In genomic region chr2:69196327-69197117, GRCh38 we compare ENCODE assay signal across 12 cellular contexts.
DNase-seq lines count a peak whose midpoint lies in the region; ATAC-seq and TF ChIP-seq lines count a peak whose summit lies in the region.
"Had no signal": no experiment of that assay in that cellular context is flagged by ENCODE, and none has a peak within 500 bp of the region (broad histone marks: within the 10 kb centered on the region; RNA-seq: fewer than 3 reads in every experiment).

No MANE protein-coding gene starts in this region.

- H3K9me3 Mint-ChIP-seq in activated CD4-positive, alpha-beta memory T cell treated with anti-CD3 and anti-CD28 coated beads for 36 hours: no peaks in the 10 kb centered on the region

- intact Hi-C loops in activated CD4-positive, alpha-beta memory T cell treated with anti-CD3 and anti-CD28 coated beads for 36 hours (cut with micrococcal nuclease): no loop called here

- TF ChIP-seq RAD21 in Ishikawa (IDR thresholded peaks at IDR 0.05; ENCODE audit: low read depth): no peak

- H3K27me3 Mint-ChIP-seq in activated CD4-positive, alpha-beta memory T cell treated with anti-CD3 and anti-CD28 coated beads for 36 hours: peaks cover 5% of the 10 kb centered on the region

- CTCF ChIA-PET in activated CD4-positive, alpha-beta memory T cell treated with anti-CD3 and anti-CD28 coated beads for 36 hours (lab: Charles Lee): no interaction called here

- H3K36me3 Mint-ChIP-seq in activated CD4-positive, alpha-beta memory T cell treated with anti-CD3 and anti-CD28 coated beads for 36 hours: no peaks in the 10 kb centered on the region

- no peak overlapping the region for H3K4me3 ChIP-seq in AG09309 (ENCODE audit: control insufficient read depth, low read depth, low read length)
- H3K4me3 ChIP-seq: right atrium auricular region had no signal

- H3K4me3 Mint-ChIP-seq in activated CD4-positive, alpha-beta memory T cell treated with anti-CD3 and anti-CD28 coated beads for 36 hours: no peak overlapping the region

- no peak for ATAC-seq in GM18873 (IDR thresholded peaks at IDR 0.05; ENCODE audit: low FRiP score, unreplicated experiment)

- POLR2A ChIA-PET in activated CD4-positive, alpha-beta memory T cell treated with anti-CD3 and anti-CD28 coated beads for 36 hours (lab: Charles Lee): no interaction called here

- H3K4me1 Mint-ChIP-seq in activated CD4-positive, alpha-beta memory T cell treated with anti-CD3 and anti-CD28 coated beads for 36 hours (ENCODE audit: low read depth): no peaks in the 10 kb centered on the region

- peak; percentile 93 for DNase-seq in AG09309 (ENCODE audit: low read depth)
- DNase-seq in dermis blood vessel endothelial cell: peak; percentile 38
- DNase-seq in non-pigmented ciliary epithelial cell (ENCODE audit: low read depth): peak; percentile 87
- DNase-seq in activated CD8-positive, alpha-beta memory T cell treated with anti-CD3 and anti-CD28 coated beads for 24 hours: no peak
- no peak for DNase-seq in activated CD4-positive, alpha-beta memory T cell treated with anti-CD3 and anti-CD28 coated beads for 36 hours
- no peak for DNase-seq in DMS114 treated with DMSO at 0.1 percent for 48 hours (lab: John Stamatoyannopoulos, UW; ENCODE audit: unreplicated experiment)
- DNase-seq: DMS79 treated with DMSO at 0.1 percent for 48 hours; Kasumi-1; stimulated activated naive CD4-positive, alpha-beta T cell treated with Interleukin-2 at 50 U/mL for 16 hours had no signal

- TF ChIP-seq CTCF in AG09309 (IDR thresholded peaks at IDR 0.05; ENCODE audit: control insufficient read depth, insufficient read depth, low read depth, low read length, missing control alignments): no peak

- no peak for TF ChIP-seq EP300 in Ishikawa (IDR thresholded peaks at IDR 0.05; ENCODE audit: borderline replicate concordance)

- no peak overlapping the region for H3K27ac Mint-ChIP-seq in activated CD4-positive, alpha-beta memory T cell treated with anti-CD3 and anti-CD28 coated beads for 36 hours

TF ChIP-seq in Ishikawa, 13 proteins besides CTCF, POLR2A, EP300 and RAD21:
- TF ChIP-seq MAX (IDR thresholded peaks at IDR 0.05): no peak
- no peak for TF ChIP-seq TEAD4 (IDR thresholded peaks at IDR 0.05)
- no peak for TF ChIP-seq USF1 (IDR thresholded peaks at IDR 0.05)
- TF ChIP-seq CEBPB (IDR thresholded peaks at IDR 0.05): 0 out of 2 replicates have a peak, but pooled peaks have one; percentile 56

Comparison
In these comparisons a context has a peak if more than half of its experiments do, and no peak if none do; other contexts are left out.
1. DNase-seq: peak in AG09309 (single experiment), dermis blood vessel endothelial cell (single experiment) and non-pigmented ciliary epithelial cell (single experiment); none in activated CD8-positive, alpha-beta memory T cell treated with anti-CD3 and anti-CD28 coated beads for 24 hours (single experiment), activated CD4-positive, alpha-beta memory T cell treated with anti-CD3 and anti-CD28 coated beads for 36 hours (single experiment) and DMS114 treated with DMSO at 0.1 percent for 48 hours (single experiment).